In the genomic region with DNA sequence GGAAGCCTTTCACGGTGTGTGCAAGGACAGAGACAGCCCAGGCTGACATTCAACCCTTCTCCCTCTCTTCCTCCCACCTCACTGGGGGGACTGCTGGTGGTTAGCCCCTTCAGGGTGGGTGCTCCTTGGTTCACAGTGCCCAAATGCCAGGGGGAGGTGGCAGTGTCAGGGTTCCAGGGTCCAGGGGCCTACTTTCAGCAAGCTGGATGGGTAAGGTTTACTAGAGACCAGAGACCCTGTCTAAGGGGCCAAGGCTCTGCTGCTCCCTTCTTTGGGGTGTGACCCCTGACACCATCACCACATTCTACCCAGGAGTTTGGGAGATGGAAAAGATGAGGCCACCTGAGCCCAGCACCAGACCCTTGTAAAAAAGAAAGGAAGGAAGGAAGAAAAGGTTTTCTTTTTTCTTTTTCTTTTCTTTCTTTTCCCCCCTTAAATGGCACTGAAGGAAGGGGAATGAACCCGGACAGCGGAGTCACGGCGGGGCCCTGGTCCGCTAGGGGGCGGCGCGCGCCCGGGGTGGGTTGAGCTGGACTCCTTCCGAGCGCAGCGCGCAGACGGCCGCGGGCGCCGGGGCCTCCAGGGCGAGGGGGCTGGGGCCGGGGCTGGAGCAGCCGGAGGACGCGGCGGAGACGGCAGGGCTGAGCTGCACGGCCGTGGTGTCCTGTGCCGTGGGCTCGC, we compare ENCODE assay signal across 9 cellular contexts. TPM values are rescaled to one million over a fixed set of nuclear protein-coding genes. Genes with fewer than 3 reads are reported as not detected.
A peak's percentile ranks its signal among the peaks of the same experiment; 100 is the strongest.
DNase-seq lines count a peak whose midpoint lies in the region; ATAC-seq and TF ChIP-seq lines count a peak whose summit lies in the region.
"Had no signal": no experiment of that assay in that cellular context is flagged by ENCODE, and none has a peak within 500 bp of the region (broad histone marks: within the 10 kb centered on the region; RNA-seq: fewer than 3 reads in every experiment).

No MANE protein-coding gene starts in this region.

- H3K27ac Mint-ChIP-seq in brain: no peak overlapping the region
- H3K27ac Mint-ChIP-seq: T-helper 1 cell treated with Interleukin-12 subunit alpha and Interleukin-12 subunit beta and Interleukin-4 antibody, amounts not matched to agents 30 μg/mL and 1 μg/mL, for 36 hours had no signal

- peak overlapping the region in 4 of 5 experiments; percentile 35 to 67 (median 48) for H3K4me3 Mint-ChIP-seq in brain

- peaks cover 31% of the 10 kb centered on the region for H3K4me1 Mint-ChIP-seq in brain

- no peak for ATAC-seq in HG03025 (IDR thresholded peaks at IDR 0.05; ENCODE audit: low FRiP score, unreplicated experiment)

- H3K27me3 Mint-ChIP-seq in brain: peaks cover 80% of the 10 kb centered on the region

- DNase-seq in Daoy (ENCODE audit: low read depth) (peak; percentile 73), HuH-7 (ENCODE audit: low spot score) (peak; percentile 91), islet precursor cell (peak; percentile 80), SHP77 (lab: John Stamatoyannopoulos, UW) (no peak)
- DNase-seq in stimulated activated CD4-positive, alpha-beta T cell treated with anti-CD3 and anti-CD28 coated beads, Interleukin-1b, Interleukin-23, amount 100 ng/mL, for 1 hour (ENCODE audit: low read depth in 2 of 2): peak; percentile 36 to 60

- peaks cover 9 to 21% (median 19%) of the 10 kb centered on the region in 5 experiments for H3K9me3 Mint-ChIP-seq in brain
- H3K9me3 Mint-ChIP-seq: T-helper 1 cell treated with Interleukin-12 subunit alpha and Interleukin-12 subunit beta and Interleukin-4 antibody, amounts not matched to agents 30 μg/mL and 1 μg/mL, for 36 hours had no signal

- TF ChIP-seq CTCF in WI38 (IDR thresholded peaks at IDR 0.05; ENCODE audit: low read depth, low read length) (peak; percentile 60; the same call in 1 of the 2 replicates), brain (conservative IDR thresholded peaks at IDR 0.05) (peak; percentile 72 to 89)

- H3K4me3 ChIP-seq in WI38 (ENCODE audit: low read depth, low read length): no peak overlapping the region

- no peaks in the 10 kb centered on the region for H3K36me3 Mint-ChIP-seq in brain

RNA-seq across cellular contexts. Expression of a gene that starts 18.8 kb away (rescaled TPM):
- total RNA-seq in Daoy (2014; rRNA removed; shearing (Covaris generic)): not detected in 2 replicates
- polyA plus RNA-seq in brain (ENCODE audit: insufficient read depth, low read depth, low replicate concordance): 0.54 TPM

RNA-seq across cellular contexts. Expression of a gene that starts 43.0 kb away (rescaled TPM):
- total RNA-seq in Daoy (2014; rRNA removed; shearing (Covaris generic)): 0.80 and 2.1 TPM in 2 replicates
- not detected for polyA plus RNA-seq in brain (ENCODE audit: insufficient read depth, low read depth, low replicate concordance)

Comparison
In these comparisons a context has a peak if more than half of its experiments do, and no peak if none do; other contexts are left out.
1. DNase-seq: peak in Daoy (single experiment), HuH-7 (single experiment), islet precursor cell (single experiment) and stimulated activated CD4-positive, alpha-beta T cell treated with anti-CD3 and anti-CD28 coated beads, Interleukin-1b, Interleukin-23, amount 100 ng/mL, for 1 hour (2 of 2); none in SHP77 (0 of 2).